35 cellular contexts compared by ENCODE assay signal in genomic region chr10:3420527-3421469, GRCh38.
DNase-seq lines count a peak whose midpoint lies in the region; ATAC-seq, FAIRE-seq and TF ChIP-seq lines count a peak whose summit lies in the region.
"Had no signal": no experiment of that assay in that cellular context is flagged by ENCODE, and none has a peak within 500 bp of the region (broad histone marks: within the 10 kb centered on the region; RNA-seq: fewer than 3 reads in every experiment).

No MANE protein-coding gene starts in this region.

- H3K56ac ChIP-seq in H9 (ENCODE audit: insufficient read length, low read depth, low read length), result no peak overlapping the region

- no peaks in the 10 kb centered on the region for H3K23me2 ChIP-seq in H9 (ENCODE audit: insufficient read length, low read depth, low read length, poor library complexity, severe bottlenecking)

- H3K23ac ChIP-seq in H9 (ENCODE audit: insufficient read length, low read depth, low read length), result no peak overlapping the region

- H3K4me1 Mint-ChIP-seq in T-helper 1 cell treated with Interleukin-12 subunit alpha and Interleukin-12 subunit beta and Interleukin-4 antibody, amounts not matched to agents 30 μg/mL and 1 μg/mL, for 36 hours (ENCODE audit: low read depth), result peaks cover 43% of the 10 kb centered on the region
- H3K4me1 Mint-ChIP-seq in H9 (peaks cover 11 to 18% of the 10 kb centered on the region in 2 experiments; a peak in 3 of 4 replicates), neural progenitor cell (no peaks in the 10 kb centered on the region)
- H3K4me1 Mint-ChIP-seq in activated T-helper 17 cell treated with anti-CD3 and anti-CD28 coated beads, Interleukin-2, amount 50 U/mL, for 72 hours, result peaks cover 22% of the 10 kb centered on the region

- H4K8ac ChIP-seq in H9 (replicated peaks; ENCODE audit: insufficient read length, low read depth, low read length), result no peak overlapping the region

- no peak overlapping the region for H3K4ac ChIP-seq in H9 (ENCODE audit: low read depth, low read length)

- H3K4me1 ChIP-seq in H9 (ENCODE audit: insufficient read depth, low read length) (no peaks in the 10 kb centered on the region), neural progenitor cell (no peaks in the 10 kb centered on the region), kidney (ENCODE audit: control insufficient read depth in 1 of 2, insufficient read depth in 1 of 2, low read depth in 1 of 2, low read length in 2 of 2) (peaks cover 0 to 6% of the 10 kb centered on the region in 2 donors)

- H2BK15ac ChIP-seq in H9 (ENCODE audit: low read depth, low read length), result no peak overlapping the region

- H4K20me1 ChIP-seq in H9 (ENCODE audit: control insufficient read depth, insufficient read depth, insufficient read length) (no peaks in the 10 kb centered on the region), neural progenitor cell (ENCODE audit: low read depth) (no peaks in the 10 kb centered on the region)

- H2AK5ac ChIP-seq in H9 (ENCODE audit: insufficient read length, low read length), result no peak overlapping the region

- H3K14ac ChIP-seq in H9 (ENCODE audit: insufficient read depth, low read length), result no peak overlapping the region

- no peak for FAIRE-seq in kidney (lab: Jason Lieb, UNC)
- FAIRE-seq: endothelial cell of umbilical vein had no signal

- no peak overlapping the region for H2BK5ac ChIP-seq in H9 (ENCODE audit: insufficient read length, low read length)

- no peaks in the 10 kb centered on the region for H3K9me3 Mint-ChIP-seq in T-helper 1 cell treated with Interleukin-12 subunit alpha and Interleukin-12 subunit beta and Interleukin-4 antibody, amounts not matched to agents 30 μg/mL and 1 μg/mL, for 36 hours
- H3K9me3 Mint-ChIP-seq in H9 (no peaks in the 10 kb centered on the region; a peak in 1 of 5 replicates), neural progenitor cell (no peaks in the 10 kb centered on the region)
- no peaks in the 10 kb centered on the region for H3K9me3 Mint-ChIP-seq in activated T-helper 17 cell treated with anti-CD3 and anti-CD28 coated beads, Interleukin-2, amount 50 U/mL, for 72 hours
- H3K9me3 Mint-ChIP-seq: activated naive CD4-positive, alpha-beta T cell treated with anti-CD3 and anti-CD28 coated beads for 36 hours; activated T-cell treated with anti-CD3 and anti-CD28 coated beads, Interleukin-2, amount 50 U/mL, for 72 hours; CD4-positive, CD25-positive, alpha-beta regulatory T cell; HFFc6; naive B cell; stimulated activated naive B cell treated with anti-CD40 and anti-IgM and Interleukin-4, amounts not matched to agents 10 μg/mL and 1 μg/mL and 100 μg/mL, for 72 hours had no signal

- TF ChIP-seq CTCF in H9 (conservative IDR thresholded peaks at IDR 0.05) (no peak), neural progenitor cell (IDR thresholded peaks at IDR 0.05) (no peak), kidney (IDR thresholded peaks at IDR 0.05; ENCODE audit: borderline replicate concordance, extremely low read depth, insufficient read depth) (no peak)

- no peaks in the 10 kb centered on the region for H3K79me2 ChIP-seq in H9 (ENCODE audit: insufficient read depth, low read length)
- no peaks in the 10 kb centered on the region for H3K79me2 ChIP-seq in neural progenitor cell (ENCODE audit: low read depth)

- H3K4me2 ChIP-seq in H9 (ENCODE audit: insufficient read depth, insufficient read length, low read length) (no peak overlapping the region), neural progenitor cell (no peak overlapping the region)

- H4K91ac ChIP-seq in H9 (ENCODE audit: insufficient read length, low read depth, low read length), result no peak overlapping the region

- peak overlapping the region; percentile 61 for H4K5ac ChIP-seq in H9 (ENCODE audit: insufficient read length, low read depth, low read length)

- H3K36me3 Mint-ChIP-seq in T-helper 1 cell treated with Interleukin-12 subunit alpha and Interleukin-12 subunit beta and Interleukin-4 antibody, amounts not matched to agents 30 μg/mL and 1 μg/mL, for 36 hours (ENCODE audit: low read depth), result no peaks in the 10 kb centered on the region
- no peaks in the 10 kb centered on the region for H3K36me3 Mint-ChIP-seq in H9 (ENCODE audit: insufficient read depth in 1 of 3, low read depth in 3 of 3)
- no peaks in the 10 kb centered on the region for H3K36me3 Mint-ChIP-seq in activated T-helper 17 cell treated with anti-CD3 and anti-CD28 coated beads, Interleukin-2, amount 50 U/mL, for 72 hours (ENCODE audit: low read depth)
- no peaks in the 10 kb centered on the region for H3K36me3 Mint-ChIP-seq in neural progenitor cell
- H3K36me3 Mint-ChIP-seq: activated CD8-positive, alpha-beta memory T cell treated with anti-CD3 and anti-CD28 coated beads, Interleukin-2, amount 10 ng/mL, durations not matched to agents 7 days and 5 days; CD4-positive, CD25-positive, alpha-beta regulatory T cell; naive B cell; stimulated activated naive B cell treated with anti-CD40 and anti-IgM and Interleukin-4, amounts not matched to agents 10 μg/mL and 1 μg/mL and 100 μg/mL, for 72 hours had no signal

- H3K36me3 ChIP-seq in neural progenitor cell (no peaks in the 10 kb centered on the region), kidney (ENCODE audit: control insufficient read depth in 1 of 2, insufficient read depth in 2 of 2, low read length in 2 of 2) (no peaks in the 10 kb centered on the region)
- H3K36me3 ChIP-seq: gastroesophageal sphincter, lower lobe of right lung, ovary, Peyer's patch, upper lobe of right lung had no signal

- H3K27me3 Mint-ChIP-seq in T-helper 1 cell treated with Interleukin-12 subunit alpha and Interleukin-12 subunit beta and Interleukin-4 antibody, amounts not matched to agents 30 μg/mL and 1 μg/mL, for 36 hours (ENCODE audit: low read depth), result peaks cover 27% of the 10 kb centered on the region
- H3K27me3 Mint-ChIP-seq in H9 (ENCODE audit: low read depth) (no peaks in the 10 kb centered on the region; the same call in 1 of the 2 replicates), neural progenitor cell (ENCODE audit: insufficient read depth, low read depth) (peaks cover 5% of the 10 kb centered on the region)
- no peaks in the 10 kb centered on the region for H3K27me3 Mint-ChIP-seq in activated T-helper 17 cell treated with anti-CD3 and anti-CD28 coated beads, Interleukin-2, amount 50 U/mL, for 72 hours
- H3K27me3 Mint-ChIP-seq: CD4-positive, CD25-positive, alpha-beta regulatory T cell had no signal

- H3F3A ChIP-seq in neural progenitor cell (ENCODE audit: low read depth), result no peaks in the 10 kb centered on the region

- no peak overlapping the region for H3T11ph ChIP-seq in H9 (ENCODE audit: low read length)

- no peak for ATAC-seq in activated T-helper 17 cell treated with anti-CD3 and anti-CD28 coated beads, Interleukin-2, amount 50 U/mL, for 72 hours (replicated peaks)
- ATAC-seq in HG03439 (IDR thresholded peaks at IDR 0.05; ENCODE audit: unreplicated experiment), result no peak
- ATAC-seq: body of pancreas; gastroesophageal sphincter; stimulated activated naive B cell treated with anti-CD40 and anti-IgM and Interleukin-4, amounts not matched to agents 10 μg/mL and 1 μg/mL and 100 μg/mL, for 72 hours; upper lobe of right lung had no signal

- H3K27ac ChIP-seq in H9 (ENCODE audit: insufficient read length, low read depth, low read length), result no peak overlapping the region
- H3K27ac ChIP-seq in neural progenitor cell, result no peak overlapping the region
- no peak overlapping the region for H3K27ac ChIP-seq in kidney (ENCODE audit: low read depth in 2 of 2, low read length in 2 of 2)
- H3K27ac ChIP-seq: body of pancreas, dorsolateral prefrontal cortex, gastroesophageal sphincter, lower lobe of right lung, ovary, Peyer's patch, skin epidermis, upper lobe of right lung had no signal

- peak overlapping the region; percentile 35 for H3K4me3 Mint-ChIP-seq in T-helper 1 cell treated with Interleukin-12 subunit alpha and Interleukin-12 subunit beta and Interleukin-4 antibody, amounts not matched to agents 30 μg/mL and 1 μg/mL, for 36 hours
- H3K4me3 Mint-ChIP-seq in H9, result no peak overlapping the region
- H3K4me3 Mint-ChIP-seq in activated T-helper 17 cell treated with anti-CD3 and anti-CD28 coated beads, Interleukin-2, amount 50 U/mL, for 72 hours, result peak overlapping the region; percentile 46
- H3K4me3 Mint-ChIP-seq in neural progenitor cell, result no peak overlapping the region
- H3K4me3 Mint-ChIP-seq: activated CD8-positive, alpha-beta memory T cell treated with anti-CD3 and anti-CD28 coated beads, Interleukin-2, amount 10 ng/mL, durations not matched to agents 7 days and 5 days; activated naive CD4-positive, alpha-beta T cell treated with anti-CD3 and anti-CD28 coated beads for 36 hours; HFFc6; naive B cell; stimulated activated naive B cell treated with anti-CD40 and anti-IgM and Interleukin-4, amounts not matched to agents 10 μg/mL and 1 μg/mL and 100 μg/mL, for 72 hours had no signal

- WGBS in H9 (ENCODE audit: extremely low coverage, insufficient read length, low lambda C conversion rate), result no CpG with 5 or more reads among the region's 18 CpGs

- H2BK12ac ChIP-seq in H9 (ENCODE audit: insufficient read length, low read depth, low read length), result no peak overlapping the region

- no peak overlapping the region for H2BK120ac ChIP-seq in H9 (ENCODE audit: low read depth, low read length, poor library complexity, severe bottlenecking)

- H2AFZ ChIP-seq in H9 (ENCODE audit: low read length), result no peak overlapping the region
- no peak overlapping the region for H2AFZ ChIP-seq in neural progenitor cell (replicated peaks)

- H3K9me3 ChIP-seq in H9 (ENCODE audit: control insufficient read depth, low read depth, low read length), result no peaks in the 10 kb centered on the region
- H3K9me3 ChIP-seq in neural progenitor cell (ENCODE audit: low read depth), result no peaks in the 10 kb centered on the region
- H3K9me3 ChIP-seq in kidney (ENCODE audit: control insufficient read depth in 1 of 2, low read length in 2 of 2), result no peaks in the 10 kb centered on the region
- H3K9me3 ChIP-seq: body of pancreas, gastroesophageal sphincter, lower lobe of right lung, ovary, Peyer's patch, upper lobe of right lung had no signal

- no peak overlapping the region for H3K27ac Mint-ChIP-seq in T-helper 1 cell treated with Interleukin-12 subunit alpha and Interleukin-12 subunit beta and Interleukin-4 antibody, amounts not matched to agents 30 μg/mL and 1 μg/mL, for 36 hours
- H3K27ac Mint-ChIP-seq in H9 (peak overlapping the region in 1 of 3 experiments; percentile 19; a peak in 1 of 7 replicates), neural progenitor cell (peak overlapping the region; percentile 87)
- no peak overlapping the region for H3K27ac Mint-ChIP-seq in activated T-helper 17 cell treated with anti-CD3 and anti-CD28 coated beads, Interleukin-2, amount 50 U/mL, for 72 hours
- H3K27ac Mint-ChIP-seq: activated CD8-positive, alpha-beta memory T cell treated with anti-CD3 and anti-CD28 coated beads, Interleukin-2, amount 10 ng/mL, durations not matched to agents 7 days and 5 days; activated naive CD4-positive, alpha-beta T cell treated with anti-CD3 and anti-CD28 coated beads for 36 hours; activated T-cell treated with anti-CD3 and anti-CD28 coated beads, Interleukin-2, amount 50 U/mL, for 72 hours; HFFc6; stimulated activated naive B cell treated with anti-CD40 and anti-IgM and Interleukin-4, amounts not matched to agents 10 μg/mL and 1 μg/mL and 100 μg/mL, for 72 hours had no signal

- intact Hi-C loops in kidney (cut with DNase I), result no loop called here

- H3K18ac ChIP-seq in H9 (ENCODE audit: insufficient read length, low read depth, low read length), result no peak overlapping the region

- no peak overlapping the region for H2BK20ac ChIP-seq in H9 (ENCODE audit: low read depth, low read length, poor library complexity, severe bottlenecking)

- DNase-seq in T-helper 1 cell, result no peak
- DNase-seq in H9, result no peak
- DNase-seq in neural progenitor cell (ENCODE audit: low spot score), result no peak
- no peak for DNase-seq in central memory CD4-positive, alpha-beta T cell
- no peak for DNase-seq in kidney
- DNase-seq: 8988T; body of pancreas; DMS79 treated with DMSO at 0.1 percent for 48 hours; dorsolateral prefrontal cortex; GF-D8; HFFc6; lower lobe of right lung; midbrain; MM.1S; naive B cell; NCI-H2081; NCI-H226; NCI-H526 treated with DMSO at 0.1 percent for 48 hours; ovary; Peyer's patch; SHP77; stimulated activated naive B cell treated with anti-CD40 and anti-IgM and Interleukin-4, amounts not matched to agents 10 μg/mL and 1 μg/mL and 100 μg/mL, for 72 hours; substantia nigra; T-helper 9 cell; upper lobe of right lung had no signal

- H3K9ac ChIP-seq in H9 (ENCODE audit: extremely low read depth, insufficient read length, low read length), result no peak overlapping the region
- H3K9ac ChIP-seq in neural progenitor cell, result no peak overlapping the region
- H3K9ac ChIP-seq in kidney (ENCODE audit: low read length in 2 of 2), result no peak overlapping the region

- no peaks in the 10 kb centered on the region for H3K79me1 ChIP-seq in H9 (ENCODE audit: insufficient read depth, low read depth, low read length, poor library complexity, severe bottlenecking)

- H3K27me3 ChIP-seq in H9 (ENCODE audit: insufficient read depth, low read length) (no peaks in the 10 kb centered on the region), neural progenitor cell (no peaks in the 10 kb centered on the region)
- H3K27me3 ChIP-seq: body of pancreas, dorsolateral prefrontal cortex, gastroesophageal sphincter, ovary, Peyer's patch, upper lobe of right lung had no signal

- H3K4me3 ChIP-seq in neural progenitor cell, result no peak overlapping the region
- H3K4me3 ChIP-seq in kidney (ENCODE audit: low read length in 2 of 2), result no peak overlapping the region
- H3K4me3 ChIP-seq: body of pancreas, dorsolateral prefrontal cortex, gastroesophageal sphincter, lower lobe of right lung, ovary, Peyer's patch, skin epidermis, upper lobe of right lung had no signal

Comparison
In these comparisons a context has a peak if more than half of its experiments do, and no peak if none do; other contexts are left out.
1. H3K4me3 Mint-ChIP-seq: peak in T-helper 1 cell treated with Interleukin-12 subunit alpha and Interleukin-12 subunit beta and Interleukin-4 antibody, amounts not matched to agents 30 μg/mL and 1 μg/mL, for 36 hours (single experiment) and activated T-helper 17 cell treated with anti-CD3 and anti-CD28 coated beads, Interleukin-2, amount 50 U/mL, for 72 hours (single experiment); none in H9 (0 of 2) and neural progenitor cell (single experiment).